In genomic region chr13:100859861-100860260, GRCh38 we compare ENCODE assay signal across 19 cellular contexts.
DNase-seq lines count a peak whose midpoint lies in the region.
"Had no signal": no experiment of that assay in that cellular context is flagged by ENCODE, and none has a peak within 500 bp of the region (broad histone marks: within the 10 kb centered on the region; RNA-seq: fewer than 3 reads in every experiment).

No MANE protein-coding gene starts in this region.

- H3K9ac ChIP-seq in mesenchymal stem cell (ENCODE audit: low read length): no peak overlapping the region
- H3K9ac ChIP-seq: BLaER1, GM23248 had no signal

- no peak overlapping the region for H2AK5ac ChIP-seq in mesenchymal stem cell (ENCODE audit: low read length, severe bottlenecking)

- H2AFZ ChIP-seq in mesenchymal stem cell (ENCODE audit: low read depth, low read length): no peak overlapping the region
- H2AFZ ChIP-seq: GM23248 had no signal

- no peak overlapping the region for H3K4ac ChIP-seq in mesenchymal stem cell (ENCODE audit: low read depth in 1 of 2, low read length in 2 of 2)

- H3K36me3 ChIP-seq in mesenchymal stem cell (ENCODE audit: control insufficient read depth in 1 of 2, insufficient read depth in 2 of 2, low read depth in 1 of 2, low read length in 2 of 2): no peaks in the 10 kb centered on the region
- H3K36me3 ChIP-seq: BLaER1 had no signal

- H3K4me3 ChIP-seq in mesenchymal stem cell (ENCODE audit: insufficient read depth in 1 of 2, low read depth in 1 of 2, low read length in 2 of 2): no peak overlapping the region
- H3K4me3 ChIP-seq: BLaER1, GM12878, GM23248 had no signal

- H3K23ac ChIP-seq in mesenchymal stem cell (ENCODE audit: low read length in 2 of 2): no peak overlapping the region

- no peak overlapping the region for H4K8ac ChIP-seq in mesenchymal stem cell (ENCODE audit: low read length)

- no peak overlapping the region for H2BK12ac ChIP-seq in mesenchymal stem cell (ENCODE audit: low read length in 2 of 2)

- H3K4me2 ChIP-seq in mesenchymal stem cell (ENCODE audit: low read length, poor library complexity, severe bottlenecking): peak overlapping the region; percentile 11
- H3K4me2 ChIP-seq: BLaER1 had no signal

- no peak overlapping the region for H4K91ac ChIP-seq in mesenchymal stem cell (ENCODE audit: low read length)

- H3K14ac ChIP-seq in mesenchymal stem cell (ENCODE audit: low read length in 2 of 2): no peak overlapping the region

- WGBS in mesenchymal stem cell: 92% methylated on average over 5 of the region's 5 CpGs

- no peaks in the 10 kb centered on the region for H3K9me3 ChIP-seq in mesenchymal stem cell (ENCODE audit: control insufficient read depth, low read length)
- H3K9me3 ChIP-seq: BLaER1 had no signal

- no peaks in the 10 kb centered on the region for H3K4me1 ChIP-seq in mesenchymal stem cell (ENCODE audit: control insufficient read depth, insufficient read depth, low read depth, low read length)
- H3K4me1 ChIP-seq: BLaER1 had no signal

- no peak overlapping the region for H2BK5ac ChIP-seq in mesenchymal stem cell (ENCODE audit: low read depth, low read length, poor library complexity, severe bottlenecking)

- H3K18ac ChIP-seq in mesenchymal stem cell (ENCODE audit: low read depth in 1 of 2, low read length in 2 of 2): no peak overlapping the region

- no peaks in the 10 kb centered on the region for H3K27me3 ChIP-seq in mesenchymal stem cell (ENCODE audit: control insufficient read depth in 1 of 2, insufficient read depth in 1 of 2, low read length in 2 of 2)
- H3K27me3 ChIP-seq: BLaER1 had no signal

- H2BK120ac ChIP-seq in mesenchymal stem cell (ENCODE audit: low read depth, low read length): no peak overlapping the region

- no peak overlapping the region for H2BK15ac ChIP-seq in mesenchymal stem cell (ENCODE audit: low read depth, poor library complexity, severe bottlenecking)

- peak; percentile 12 for DNase-seq in NCI-H2171 treated with DMSO at 0.1 percent for 48 hours (lab: John Stamatoyannopoulos, UW)
- DNase-seq in NCI-H2171 (lab: John Stamatoyannopoulos, UW): no peak
- DNase-seq in fibroblast of gingiva (ENCODE audit: low read depth): peak; percentile 14
- peak; percentile 17 for DNase-seq in mesenchymal stem cell
- no peak for DNase-seq in kidney glomerular epithelial cell (lab: John Stamatoyannopoulos, UW)
- no peak for DNase-seq in NCI-H510A (lab: John Stamatoyannopoulos, UW)
- DNase-seq: CD4-positive, CD25-positive, alpha-beta regulatory T cell; CD8-positive, alpha-beta memory T cell; DMS 273 treated with DMSO at 0.1 percent for 48 hours; DMS79; EL; GDM1; GM23248; H7; HCEC 1CT had no signal

- H3K79me1 ChIP-seq in mesenchymal stem cell (replicated peaks; ENCODE audit: low read length, poor library complexity, severe bottlenecking): no peaks in the 10 kb centered on the region

- no peak overlapping the region for H3K27ac ChIP-seq in mesenchymal stem cell (ENCODE audit: low read length, poor library complexity, severe bottlenecking)
- H3K27ac ChIP-seq: 22Rv1, BLaER1, C4-2B, GM23248 had no signal

Comparison
In these comparisons a context has a peak if more than half of its experiments do, and no peak if none do; other contexts are left out.
1. DNase-seq: peak in NCI-H2171 treated with DMSO at 0.1 percent for 48 hours (single experiment), fibroblast of gingiva (single experiment) and mesenchymal stem cell (single experiment); none in NCI-H2171 (single experiment), kidney glomerular epithelial cell (single experiment) and NCI-H510A (single experiment).